Comparison of ENCODE assay signal across 17 cellular contexts in genomic region chr10:102581401-102581800, GRCh38.
DNase-seq lines count a peak whose midpoint lies in the region; ATAC-seq and TF ChIP-seq lines count a peak whose summit lies in the region.
"Had no signal": no experiment of that assay in that cellular context is flagged by ENCODE, and none has a peak within 500 bp of the region (broad histone marks: within the 10 kb centered on the region; RNA-seq: fewer than 3 reads in every experiment).

No MANE protein-coding gene starts in this region.

- no peak overlapping the region for H3K23ac ChIP-seq in mesenchymal stem cell (ENCODE audit: low read length in 2 of 2)

- no peak overlapping the region for H2AFZ ChIP-seq in mesenchymal stem cell (ENCODE audit: low read depth, low read length)

- H2BK15ac ChIP-seq in mesenchymal stem cell (ENCODE audit: low read depth, poor library complexity, severe bottlenecking) = no peak overlapping the region

- peaks cover 25% of the 10 kb centered on the region for H3K79me1 ChIP-seq in mesenchymal stem cell (replicated peaks; ENCODE audit: low read length, poor library complexity, severe bottlenecking)

- no peak overlapping the region for H2BK120ac ChIP-seq in mesenchymal stem cell (ENCODE audit: low read depth, low read length)

- no peak for DNase-seq in cardiac muscle cell (ENCODE audit: low read depth in 1 of 2, low spot score in 1 of 2)
- no peak for DNase-seq in left ventricle myocardium inferior
- DNase-seq in cerebellar cortex (ENCODE audit: low spot score) = peak; percentile 49
- peak in 1 of 2 donors; percentile 34 for DNase-seq in upper lobe of left lung
- no peak for DNase-seq in NCI-H748 (lab: John Stamatoyannopoulos, UW; ENCODE audit: unreplicated experiment)
- no peak for DNase-seq in AG08395 (ENCODE audit: low spot score)
- no peak for DNase-seq in mesenchymal stem cell
- DNase-seq: AML-193; CD4-positive, CD25-positive, alpha-beta regulatory T cell; Kasumi-1; MM.1S; NCI-H2107; NCI-H526 treated with DMSO at 0.1 percent for 48 hours; PC-3 had no signal

- H2BK12ac ChIP-seq in mesenchymal stem cell (ENCODE audit: low read length in 2 of 2) = peak overlapping the region in 1 of 2 experiments; percentile 29

- H3K27me3 ChIP-seq in cardiac muscle cell = no peaks in the 10 kb centered on the region
- no peaks in the 10 kb centered on the region for H3K27me3 ChIP-seq in left ventricle myocardium inferior (ENCODE audit: low read depth)
- no peaks in the 10 kb centered on the region for H3K27me3 ChIP-seq in upper lobe of left lung
- no peaks in the 10 kb centered on the region for H3K27me3 ChIP-seq in mesenchymal stem cell (ENCODE audit: control insufficient read depth in 1 of 2, insufficient read depth in 1 of 2, low read length in 2 of 2)

- intact Hi-C loops in left ventricle myocardium inferior (cut with micrococcal nuclease) = loop anchor here (10.0 kb wide), 2 partner anchors 77 to 187 kb away; partner anchors contain the start of genes ACTR1A, NFKB2 and SUFU

- H4K91ac ChIP-seq in mesenchymal stem cell (ENCODE audit: low read length) = no peak overlapping the region

- H2BK5ac ChIP-seq in mesenchymal stem cell (ENCODE audit: low read depth, low read length, poor library complexity, severe bottlenecking) = no peak overlapping the region

- peaks cover 58% of the 10 kb centered on the region for H3K4me1 Mint-ChIP-seq in nephron

- H3K9ac ChIP-seq in mesenchymal stem cell (ENCODE audit: low read length) = no peak overlapping the region

- no peaks in the 10 kb centered on the region for H3K27me3 Mint-ChIP-seq in nephron (ENCODE audit: low read depth)
- H3K27me3 Mint-ChIP-seq: CD4-positive, CD25-positive, alpha-beta regulatory T cell; IgD-negative memory B cell had no signal

- no peak overlapping the region for H3K18ac ChIP-seq in mesenchymal stem cell (ENCODE audit: low read depth in 1 of 2, low read length in 2 of 2)

- no peak overlapping the region for H3K4me3 Mint-ChIP-seq in nephron
- H3K4me3 Mint-ChIP-seq: CD4-positive, CD25-positive, alpha-beta regulatory T cell; IgD-negative memory B cell had no signal

- H3K4me2 ChIP-seq in mesenchymal stem cell (ENCODE audit: low read length, poor library complexity, severe bottlenecking) = no peak overlapping the region

- no peak for ATAC-seq in upper lobe of left lung (ENCODE audit: low FRiP score in 2 of 2)
- ATAC-seq: HCT116, PC-3 had no signal

- H3K9me3 ChIP-seq in cardiac muscle cell (ENCODE audit: low read depth) = no peaks in the 10 kb centered on the region
- no peaks in the 10 kb centered on the region for H3K9me3 ChIP-seq in left ventricle myocardium inferior (replicated peaks)
- no peaks in the 10 kb centered on the region for H3K9me3 ChIP-seq in upper lobe of left lung
- H3K9me3 ChIP-seq in mesenchymal stem cell (ENCODE audit: control insufficient read depth, low read length) = no peaks in the 10 kb centered on the region

- no peak overlapping the region for H4K8ac ChIP-seq in mesenchymal stem cell (ENCODE audit: low read length)

- H3K27ac Mint-ChIP-seq in nephron = peak overlapping the region; percentile 91 to 97 (median 96)

- no peak for TF ChIP-seq CTCF in cardiac muscle cell (IDR thresholded peaks at IDR 0.05; ENCODE audit: low read depth, low read length)
- TF ChIP-seq CTCF in left ventricle myocardium inferior (IDR thresholded peaks at IDR 0.05; ENCODE audit: borderline replicate concordance) = no peak
- TF ChIP-seq CTCF in nephron (IDR thresholded peaks at IDR 0.05; ENCODE audit: unreplicated experiment in 3 of 3) = no peak
- no peak for TF ChIP-seq CTCF in upper lobe of left lung (IDR thresholded peaks at IDR 0.05)

- no peaks in the 10 kb centered on the region for H3K36me3 Mint-ChIP-seq in nephron (ENCODE audit: low read depth)
- H3K36me3 Mint-ChIP-seq: CD4-positive, CD25-positive, alpha-beta regulatory T cell; IgD-negative memory B cell had no signal

- H3K9me3 Mint-ChIP-seq in nephron = no peaks in the 10 kb centered on the region
- H3K9me3 Mint-ChIP-seq: CD4-positive, CD25-positive, alpha-beta regulatory T cell; IgD-negative memory B cell had no signal

- TF ChIP-seq POLR2A in upper lobe of left lung (IDR thresholded peaks at IDR 0.05) = no peak

- 84 to 90% methylated on average over 6 to 8 of the region's 8 CpGs for WGBS in upper lobe of left lung, 2 donors
- WGBS in mesenchymal stem cell = 87% methylated on average over 8 of the region's 8 CpGs

- H3K36me3 ChIP-seq in cardiac muscle cell (no peaks in the 10 kb centered on the region), left ventricle myocardium inferior (no peaks in the 10 kb centered on the region), upper lobe of left lung (no peaks in the 10 kb centered on the region), mesenchymal stem cell (ENCODE audit: control insufficient read depth in 1 of 2, insufficient read depth in 2 of 2, low read depth in 1 of 2, low read length in 2 of 2) (no peaks in the 10 kb centered on the region)

- no peak overlapping the region for H3K4me3 ChIP-seq in cardiac muscle cell
- no peak overlapping the region for H3K4me3 ChIP-seq in left ventricle myocardium inferior
- no peak overlapping the region for H3K4me3 ChIP-seq in upper lobe of left lung
- H3K4me3 ChIP-seq in mesenchymal stem cell (ENCODE audit: insufficient read depth in 1 of 2, low read depth in 1 of 2, low read length in 2 of 2) = no peak overlapping the region

- no peak overlapping the region for H2AK5ac ChIP-seq in mesenchymal stem cell (ENCODE audit: low read length, severe bottlenecking)

- no peak for TF ChIP-seq EP300 in upper lobe of left lung (IDR thresholded peaks at IDR 0.05)

- H3K4me1 ChIP-seq in cardiac muscle cell (ENCODE audit: low read depth) (peaks cover 3% of the 10 kb centered on the region), left ventricle myocardium inferior (peaks cover 26% of the 10 kb centered on the region), upper lobe of left lung (peaks cover 17 to 41% (median 29%) of the 10 kb centered on the region in 4 donors), mesenchymal stem cell (ENCODE audit: control insufficient read depth, insufficient read depth, low read depth, low read length) (peaks cover 8% of the 10 kb centered on the region)

- peak overlapping the region; percentile 61 for H3K27ac ChIP-seq in cardiac muscle cell
- no peak overlapping the region for H3K27ac ChIP-seq in left ventricle myocardium inferior (replicated peaks)
- peak overlapping the region in 3 of 4 donors; percentile 14 to 80 (median 61) for H3K27ac ChIP-seq in upper lobe of left lung
- H3K27ac ChIP-seq in mesenchymal stem cell (ENCODE audit: low read length, poor library complexity, severe bottlenecking) = no peak overlapping the region

- H3K14ac ChIP-seq in mesenchymal stem cell (ENCODE audit: low read length in 2 of 2) = no peak overlapping the region

- H3K4ac ChIP-seq in mesenchymal stem cell (ENCODE audit: low read depth in 1 of 2, low read length in 2 of 2) = no peak overlapping the region

Comparison
In these comparisons a context has a peak if more than half of its experiments do, and no peak if none do; other contexts are left out.
1. H3K27ac ChIP-seq: peak in cardiac muscle cell (single experiment) and upper lobe of left lung (3 of 4); none in left ventricle myocardium inferior (single experiment) and mesenchymal stem cell (single experiment).